8 cellular contexts compared by ENCODE assay signal in genomic region chr3:71784914-71785593, GRCh38. TPM values are rescaled to one million over a fixed set of nuclear protein-coding genes. Genes with fewer than 3 reads are reported as not detected.
DNase-seq lines count a peak whose midpoint lies in the region; ATAC-seq and TF ChIP-seq lines count a peak whose summit lies in the region.

Gene PROK2, minus strand, starts transcription at chr3:71785148. Its CDS starts 96 bp downstream, at chr3:71785052.

- peaks cover 62% of the 10 kb centered on the region for H3K27me3 ChIP-seq in CD4-positive, alpha-beta T cell (ENCODE audit: control insufficient read depth, insufficient read depth, low read length)

- H3K9me3 ChIP-seq in CD4-positive, alpha-beta T cell (ENCODE audit: control insufficient read depth, low read length) = no peaks in the 10 kb centered on the region

- no peak within 1 kb of the TSS for H3K27ac ChIP-seq in CD4-positive, alpha-beta T cell (ENCODE audit: low read depth, low read length)

- POLR2A ChIA-PET in CD4-positive, alpha-beta T cell (lab: Charles Lee) = no interaction called here

- peak within 1 kb of the TSS; percentile 67 for H3K4me3 Mint-ChIP-seq in CD4-positive, alpha-beta T cell
- H3K4me3 Mint-ChIP-seq in activated naive CD8-positive, alpha-beta T cell treated with anti-CD3 and anti-CD28 coated beads for 36 hours = peak within 1 kb of the TSS; percentile 77
- H3K4me3 Mint-ChIP-seq in memory B cell = peak within 1 kb of the TSS; percentile 56
- H3K4me3 Mint-ChIP-seq in stimulated activated naive CD8-positive, alpha-beta T cell treated with anti-CD3 and anti-CD28 coated beads, Interleukin-15, amount 100 ng/mL, for 72 hours = peak within 1 kb of the TSS; percentile 78 to 81

- H3K4me1 Mint-ChIP-seq in CD4-positive, alpha-beta T cell (ENCODE audit: low read depth) = peaks cover 28% of the 10 kb centered on the region
- peaks cover 17% of the 10 kb centered on the region for H3K4me1 Mint-ChIP-seq in activated naive CD8-positive, alpha-beta T cell treated with anti-CD3 and anti-CD28 coated beads for 36 hours
- peaks cover 10% of the 10 kb centered on the region for H3K4me1 Mint-ChIP-seq in memory B cell
- H3K4me1 Mint-ChIP-seq in stimulated activated naive CD8-positive, alpha-beta T cell treated with anti-CD3 and anti-CD28 coated beads, Interleukin-15, amount 100 ng/mL, for 72 hours = peaks cover 21% of the 10 kb centered on the region

- H3K27ac Mint-ChIP-seq in CD4-positive, alpha-beta T cell = no peak within 1 kb of the TSS
- peak within 1 kb of the TSS; percentile 40 for H3K27ac Mint-ChIP-seq in activated naive CD8-positive, alpha-beta T cell treated with anti-CD3 and anti-CD28 coated beads for 36 hours
- H3K27ac Mint-ChIP-seq in memory B cell = no peak within 1 kb of the TSS
- H3K27ac Mint-ChIP-seq in stimulated activated naive CD8-positive, alpha-beta T cell treated with anti-CD3 and anti-CD28 coated beads, Interleukin-15, amount 100 ng/mL, for 72 hours = peak within 1 kb of the TSS; percentile 59 to 74

- H3K36me3 Mint-ChIP-seq in CD4-positive, alpha-beta T cell (ENCODE audit: low read depth) = no peaks in the 10 kb centered on the region
- H3K36me3 Mint-ChIP-seq in activated naive CD8-positive, alpha-beta T cell treated with anti-CD3 and anti-CD28 coated beads for 36 hours = no peaks in the 10 kb centered on the region
- no peaks in the 10 kb centered on the region for H3K36me3 Mint-ChIP-seq in memory B cell

- peaks cover 70% of the 10 kb centered on the region for H3K27me3 Mint-ChIP-seq in CD4-positive, alpha-beta T cell
- peaks cover 64% of the 10 kb centered on the region for H3K27me3 Mint-ChIP-seq in activated naive CD8-positive, alpha-beta T cell treated with anti-CD3 and anti-CD28 coated beads for 36 hours
- H3K27me3 Mint-ChIP-seq in memory B cell = peaks cover 18% of the 10 kb centered on the region
- H3K27me3 Mint-ChIP-seq in stimulated activated naive CD8-positive, alpha-beta T cell treated with anti-CD3 and anti-CD28 coated beads, Interleukin-15, amount 100 ng/mL, for 72 hours = peaks cover 77% of the 10 kb centered on the region

- TF ChIP-seq CTCF in CD4-positive, alpha-beta T cell (IDR thresholded peaks at IDR 0.05) = no peak

- peak in 4 of 10 experiments; percentile 9 to 38 (median 17) for DNase-seq in CD4-positive, alpha-beta T cell
- DNase-seq in NCI-H2171 (lab: John Stamatoyannopoulos, UW) (peak; percentile 1), memory B cell (ENCODE audit: low spot score in 2 of 2) (no peak), RKO (ENCODE audit: low spot score) (no peak)
- DNase-seq in activated naive CD8-positive, alpha-beta T cell treated with anti-CD3 and anti-CD28 coated beads for 36 hours = peak; percentile 50
- peak; percentile 24 to 27 for DNase-seq in stimulated activated naive CD8-positive, alpha-beta T cell treated with anti-CD3 and anti-CD28 coated beads, Interleukin-15, amount 100 ng/mL, for 72 hours

- intact Hi-C loops in CD4-positive, alpha-beta T cell (cut with DNase I, micrococcal nuclease) = loop anchor here in 1 of 2 experiments (5.0 kb wide), 1 partner anchor 73 kb away; no protein-coding TSS in a partner anchor

- ATAC-seq in CD4-positive, alpha-beta T cell (ENCODE audit: poor library complexity) = peak; percentile 82
- ATAC-seq in memory B cell (ENCODE audit: low read depth) = peak; percentile 27
- peak; percentile 72 for ATAC-seq in stimulated activated naive CD8-positive, alpha-beta T cell treated with anti-CD3 and anti-CD28 coated beads, Interleukin-15, amount 100 ng/mL, for 72 hours
- no peak for ATAC-seq in HG03442 (IDR thresholded peaks at IDR 0.05; ENCODE audit: unreplicated experiment)
- no peak for ATAC-seq in HG02763 (IDR thresholded peaks at IDR 0.05; ENCODE audit: unreplicated experiment)

- CTCF ChIA-PET in CD4-positive, alpha-beta T cell (lab: Charles Lee) = no interaction called here

- no peaks in the 10 kb centered on the region for H3K9me3 Mint-ChIP-seq in CD4-positive, alpha-beta T cell
- no peaks in the 10 kb centered on the region for H3K9me3 Mint-ChIP-seq in activated naive CD8-positive, alpha-beta T cell treated with anti-CD3 and anti-CD28 coated beads for 36 hours
- H3K9me3 Mint-ChIP-seq in memory B cell = no peaks in the 10 kb centered on the region
- no peaks in the 10 kb centered on the region for H3K9me3 Mint-ChIP-seq in stimulated activated naive CD8-positive, alpha-beta T cell treated with anti-CD3 and anti-CD28 coated beads, Interleukin-15, amount 100 ng/mL, for 72 hours

RNA-seq across cellular contexts. Expression of gene PROK2, which starts in this region (rescaled TPM):
- 1 to 10 TPM; 1.3 to 1.4 TPM for total RNA-seq in CD4-positive, alpha-beta T cell
- under 1 TPM in 1 of 2 experiments, not detected in 1; 0.34 TPM for total RNA-seq in activated naive CD8-positive, alpha-beta T cell treated with anti-CD3 and anti-CD28 coated beads for 36 hours

Comparison
In these comparisons a context has a peak if more than half of its experiments do, and no peak if none do; other contexts are left out.
1. Peak in DNase-seq in activated naive CD8-positive, alpha-beta T cell treated with anti-CD3 and anti-CD28 coated beads for 36 hours; RNA of the gene not detected or under 1 TPM.
2. ATAC-seq: peak in CD4-positive, alpha-beta T cell (single experiment), memory B cell (single experiment) and stimulated activated naive CD8-positive, alpha-beta T cell treated with anti-CD3 and anti-CD28 coated beads, Interleukin-15, amount 100 ng/mL, for 72 hours (single experiment); none in HG03442 (single experiment) and HG02763 (single experiment).
3. DNase-seq: peak in NCI-H2171 (single experiment) and stimulated activated naive CD8-positive, alpha-beta T cell treated with anti-CD3 and anti-CD28 coated beads, Interleukin-15, amount 100 ng/mL, for 72 hours (2 of 2); none in memory B cell (0 of 2) and RKO (single experiment).
4. H3K27ac Mint-ChIP-seq: peak in activated naive CD8-positive, alpha-beta T cell treated with anti-CD3 and anti-CD28 coated beads for 36 hours (single experiment) and stimulated activated naive CD8-positive, alpha-beta T cell treated with anti-CD3 and anti-CD28 coated beads, Interleukin-15, amount 100 ng/mL, for 72 hours (2 of 2); none in CD4-positive, alpha-beta T cell (single experiment) and memory B cell (single experiment).
5. Peak in every context shown above with its lines, with median percentiles within 50 percentile points of each other: H3K4me3 Mint-ChIP-seq.